8 cellular contexts compared by ENCODE assay signal in the genomic region with DNA sequence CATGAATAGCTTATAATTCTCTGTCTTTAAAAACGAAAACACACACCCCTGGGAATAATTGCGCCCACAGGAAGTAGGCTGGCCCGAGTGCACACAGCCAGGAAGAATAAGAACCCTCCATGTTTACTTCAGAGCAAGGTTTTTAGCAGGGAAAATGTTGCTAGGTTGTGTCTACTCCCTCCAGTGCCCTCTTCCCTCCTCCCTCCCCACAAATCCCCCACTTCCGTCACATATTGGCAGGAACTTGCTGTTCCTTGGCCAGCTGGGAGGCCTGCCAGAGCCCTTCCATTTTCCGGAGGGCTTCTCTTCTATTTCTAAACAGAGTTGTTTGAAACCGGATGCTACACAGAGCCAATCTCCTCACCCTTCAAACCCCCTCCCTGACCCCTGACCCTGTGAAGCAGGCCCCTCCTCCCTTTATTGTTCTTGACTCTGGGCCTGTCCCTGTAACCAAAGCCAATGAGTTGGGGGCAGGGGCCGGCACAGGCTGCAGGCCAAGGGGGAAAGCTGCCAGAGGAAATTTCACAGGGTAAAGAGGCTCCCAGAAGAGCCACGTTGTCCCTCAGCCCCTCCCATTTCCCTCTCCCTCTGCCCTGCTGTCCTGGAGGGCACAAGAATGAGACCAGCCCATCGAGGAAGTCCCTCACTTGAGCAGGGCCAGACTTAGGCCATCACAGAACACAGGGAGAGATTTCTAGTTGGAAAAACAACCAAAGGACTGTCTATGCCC. TPM values are rescaled to one million over a fixed set of nuclear protein-coding genes. Genes with fewer than 3 reads are reported as not detected.
DNase-seq lines count a peak whose midpoint lies in the region; ATAC-seq and TF ChIP-seq lines count a peak whose summit lies in the region.

No MANE protein-coding gene starts in this region.

- no peaks in the 10 kb centered on the region for H3K36me3 ChIP-seq in BLaER1
- H3K36me3 ChIP-seq in endodermal cell (ENCODE audit: control insufficient read depth, insufficient read depth, low read length), result no peaks in the 10 kb centered on the region
- no peaks in the 10 kb centered on the region for H3K36me3 ChIP-seq in upper lobe of left lung

- peaks cover 9% of the 10 kb centered on the region for H3K9me3 ChIP-seq in BLaER1
- no peaks in the 10 kb centered on the region for H3K9me3 ChIP-seq in endodermal cell (ENCODE audit: control insufficient read depth, low read length)
- no peaks in the 10 kb centered on the region for H3K9me3 ChIP-seq in upper lobe of left lung

- H3K27ac ChIP-seq in BLaER1, result peak overlapping the region; percentile 91
- peak overlapping the region; percentile 96 for H3K27ac ChIP-seq in endodermal cell (ENCODE audit: low read depth, low read length)
- peak overlapping the region; percentile 76 to 94 (median 82) for H3K27ac ChIP-seq in upper lobe of left lung

- no peaks in the 10 kb centered on the region for H3K9me3 Mint-ChIP-seq in endodermal cell

- H3K36me3 Mint-ChIP-seq in endodermal cell (ENCODE audit: low read depth), result no peaks in the 10 kb centered on the region

- H3K27ac Mint-ChIP-seq in endodermal cell, result peak overlapping the region; percentile 92

- H3K4me3 Mint-ChIP-seq in endodermal cell, result peak overlapping the region; percentile 25

- WGBS in endodermal cell (ENCODE audit: insufficient coverage in 1 of 2, insufficient read length in 1 of 2), 2 experiments, result 32 to 70% methylated on average over 2 to 9 of the region's 9 CpGs
- 12 to 15% methylated on average over 8 to 9 of the region's 9 CpGs for WGBS in upper lobe of left lung, 2 donors

- no peaks in the 10 kb centered on the region for H4K20me1 ChIP-seq in BLaER1

- TF ChIP-seq CTCF in endodermal cell (conservative IDR thresholded peaks at IDR 0.05) (no peak), upper lobe of left lung (IDR thresholded peaks at IDR 0.05) (no peak)

- ATAC-seq in upper lobe of left lung (ENCODE audit: low FRiP score in 2 of 2) (peak; percentile 75 to 86), GM19324 (IDR thresholded peaks at IDR 0.05; ENCODE audit: low FRiP score, unreplicated experiment) (no peak)

- peak overlapping the region; percentile 46 for H3K4me3 ChIP-seq in BLaER1
- H3K4me3 ChIP-seq in endodermal cell (ENCODE audit: low read length), result peak overlapping the region; percentile 47
- H3K4me3 ChIP-seq in upper lobe of left lung, result no peak overlapping the region

- peaks cover 32% of the 10 kb centered on the region for H3K4me1 ChIP-seq in BLaER1
- peaks cover 31% of the 10 kb centered on the region for H3K4me1 ChIP-seq in endodermal cell (ENCODE audit: control insufficient read depth, insufficient read depth, low read length)
- peaks cover 56 to 69% (median 62%) of the 10 kb centered on the region in 4 donors for H3K4me1 ChIP-seq in upper lobe of left lung

- TF ChIP-seq EP300 in upper lobe of left lung (IDR thresholded peaks at IDR 0.05), result peak in 2 of 4 donors; percentile 87 to 94

- H3K4me1 Mint-ChIP-seq in endodermal cell, result peaks cover 55% of the 10 kb centered on the region

- H3K27me3 Mint-ChIP-seq in endodermal cell (ENCODE audit: insufficient read depth), result peaks cover 7% of the 10 kb centered on the region

- H3K9ac ChIP-seq in BLaER1 (peak overlapping the region; percentile 52; the same call in 1 of the 2 replicates), endodermal cell (ENCODE audit: extremely low read depth, low read length, poor library complexity, severe bottlenecking) (no peak overlapping the region)

- H3K27me3 ChIP-seq in BLaER1 (no peaks in the 10 kb centered on the region), endodermal cell (ENCODE audit: control insufficient read depth, insufficient read depth, low read length, poor library complexity, severe bottlenecking) (no peaks in the 10 kb centered on the region), upper lobe of left lung (no peaks in the 10 kb centered on the region)

- DNase-seq in NCI-H2029 treated with DMSO at 0.1 percent for 48 hours (lab: John Stamatoyannopoulos, UW), result peak; percentile 91
- DNase-seq in endodermal cell, result peak; percentile 88
- peak; percentile 92 for DNase-seq in mesenteric fat pad (ENCODE audit: low spot score)
- peak; percentile 73 to 78 for DNase-seq in upper lobe of left lung
- no peak for DNase-seq in 8988T
- no peak for DNase-seq in NCI-H345 treated with DMSO at 0.1 percent for 48 hours (lab: John Stamatoyannopoulos, UW; ENCODE audit: unreplicated experiment)

- TF ChIP-seq POLR2A in upper lobe of left lung (IDR thresholded peaks at IDR 0.05), result peak in 1 of 4 donors; percentile 10

- H3K4me2 ChIP-seq in BLaER1, result peak overlapping the region; percentile 80

RNA-seq across cellular contexts. Expression of gene LGALSL, which starts 49.8 kb away (rescaled TPM):
- total RNA-seq in endodermal cell (10 to 100 TPM; 22.5 to 41.7 TPM), mesenteric fat pad (21.7 TPM), upper lobe of left lung (10 to 100 TPM in 5 of 6 donors, 1 to 10 TPM in 1; 8.4 to 31.5 (median 21.1) TPM)
- 23.1 TPM for polyA plus RNA-seq in endodermal cell (2013, experiment 1 of 2)
- 23.8 TPM for polyA plus RNA-seq in endodermal cell (2013, experiment 2 of 2)

Comparison
In these comparisons a context has a peak if more than half of its experiments do, and no peak if none do; other contexts are left out.
1. H3K4me3 ChIP-seq: peak in BLaER1 (single experiment) and endodermal cell (single experiment); none in upper lobe of left lung (0 of 4).
2. DNase-seq: peak in NCI-H2029 treated with DMSO at 0.1 percent for 48 hours (single experiment), endodermal cell (single experiment), mesenteric fat pad (single experiment) and upper lobe of left lung (2 of 2); none in 8988T (single experiment) and NCI-H345 treated with DMSO at 0.1 percent for 48 hours (single experiment).
3. Peak in every context shown above with its lines, with median percentiles within 50 percentile points of each other: H3K27ac ChIP-seq.